Comparison of ENCODE assay signal across 1 cellular context in genomic region chr9:110891760-110892159, GRCh38.
TF ChIP-seq lines count a peak whose summit lies in the region.

No MANE protein-coding gene starts in this region.

TF ChIP-seq in A549, 52 proteins besides CTCF, POLR2A, EP300 and RAD21 (continued from another document):
- TF ChIP-seq CBX2 (IDR thresholded peaks at IDR 0.05; ENCODE audit: borderline replicate concordance, low read depth) (no peak), FOSB (CRISPR knock-in tag; IDR thresholded peaks at IDR 0.05) (no peak), BCL3 (IDR thresholded peaks at IDR 0.05) (0 out of 3 replicates have a peak, but pooled peaks have one; percentile 35), EHF (CRISPR knock-in tag; IDR thresholded peaks at IDR 0.05) (no peak), USF2 (IDR thresholded peaks at IDR 0.05) (no peak), SMC3 (IDR thresholded peaks at IDR 0.05) (no peak), ZC3H11A (IDR thresholded peaks at IDR 0.05) (no peak), NPAS2 (CRISPR knock-in tag; IDR thresholded peaks at IDR 0.05; ENCODE audit: borderline replicate concordance) (no peak), TFCP2L1 (CRISPR knock-in tag; IDR thresholded peaks at IDR 0.05) (no peak), TP53 (CRISPR knock-in tag; IDR thresholded peaks at IDR 0.05) (no peak), JUNB (IDR thresholded peaks at IDR 0.05) (peak; percentile 67), GATA3 (IDR thresholded peaks at IDR 0.05; ENCODE audit: borderline replicate concordance) (peak; percentile 62; the same call in 1 of the 2 replicates), HOXA7 (CRISPR knock-in tag; IDR thresholded peaks at IDR 0.05) (no peak), ELK1 (IDR thresholded peaks at IDR 0.05; ENCODE audit: low read depth, low read length) (no peak), MAFK (IDR thresholded peaks at IDR 0.05; ENCODE audit: partially characterized antibody) (peak; percentile 62), POLR2AphosphoS2 (conservative IDR thresholded peaks at IDR 0.05; ENCODE audit: low read length) (no peak), ATOH8 (CRISPR knock-in tag; IDR thresholded peaks at IDR 0.05; ENCODE audit: low read depth) (no peak), REST (IDR thresholded peaks at IDR 0.05) (no peak)
TF ChIP-seq in A549: peak in this region for 7.
